ENCODE assay signal across 21 cellular contexts in genomic region chr4:151808120-151808529, GRCh38. TPM values are rescaled to one million over a fixed set of nuclear protein-coding genes. Genes with fewer than 3 reads are reported as not detected.
A peak's percentile ranks its signal among the peaks of the same experiment; 100 is the strongest.
DNase-seq lines count a peak whose midpoint lies in the region; ATAC-seq, FAIRE-seq and TF ChIP-seq lines count a peak whose summit lies in the region.
"Had no signal": no experiment of that assay in that cellular context is flagged by ENCODE, and none has a peak within 500 bp of the region (broad histone marks: within the 10 kb centered on the region; RNA-seq: fewer than 3 reads in every experiment).

No MANE protein-coding gene starts in this region.

- no peaks in the 10 kb centered on the region for H3K27me3 Mint-ChIP-seq in osteocyte (ENCODE audit: unreplicated experiment)
- H3K27me3 Mint-ChIP-seq: activated B cell treated with CpG ODN at 0.5 μM for 24 hours had no signal

- H3K27me3 ChIP-seq in bronchial epithelial cell (ENCODE audit: control insufficient read depth, insufficient read depth, low read length): peaks cover 1% of the 10 kb centered on the region
- H3K27me3 ChIP-seq: esophagus squamous epithelium had no signal

- DNase-seq in NCI-H1417 (lab: John Stamatoyannopoulos, UW) (peak in 2 of 3 experiments; percentile 44 to 56), NCI-H1417 treated with DMSO at 0.1 percent for 48 hours (lab: John Stamatoyannopoulos, UW) (no peak), NCI-H146 treated with DMSO at 0.1 percent for 48 hours (lab: John Stamatoyannopoulos, UW; ENCODE audit: unreplicated experiment) (peak; percentile 54), bronchial epithelial cell (ENCODE audit: low read depth) (peak; percentile 9), osteocyte (ENCODE audit: extremely low spot score, unreplicated experiment) (no peak), T1000 (lab: John Stamatoyannopoulos, UW) (no peak), OCI-LY7 (ENCODE audit: low spot score) (no peak)
- DNase-seq: activated B cell treated with CpG ODN at 0.5 μM for 24 hours; activated T-cell treated with anti-CD3 and anti-CD28 coated beads, Interleukin-2, amount 50 U/mL, for 1 hour; COR-L47; cortex of kidney; esophagus squamous epithelium; MM.1S; NCI-H526; nucleus accumbens had no signal

- H3K36me3 ChIP-seq in bronchial epithelial cell (ENCODE audit: control insufficient read depth, insufficient read depth, low read length) (no peaks in the 10 kb centered on the region), OCI-LY7 (ENCODE audit: insufficient read depth, low read length) (no peaks in the 10 kb centered on the region)
- H3K36me3 ChIP-seq: esophagus squamous epithelium had no signal

- no peaks in the 10 kb centered on the region for H3K9me2 ChIP-seq in OCI-LY7 (ENCODE audit: insufficient read depth, low read length)

- H3K4me1 ChIP-seq in OCI-LY7 (ENCODE audit: insufficient read depth, low read length, poor library complexity, severe bottlenecking): no peaks in the 10 kb centered on the region
- H3K4me1 ChIP-seq: esophagus squamous epithelium had no signal

- intact Hi-C loops in OCI-LY7 (cut with micrococcal nuclease; ENCODE audit: unreplicated experiment): no loop called here

- no peak overlapping the region for H3K4me2 ChIP-seq in OCI-LY7 (ENCODE audit: low read length)

- BruUV-seq in OCI-LY7 (replicated peaks; lab: Mats Ljungman, UMichigan): no TSS peak

- ATAC-seq in HG03439 (IDR thresholded peaks at IDR 0.05; ENCODE audit: unreplicated experiment): no peak

- POLR2A ChIA-PET in OCI-LY7 (lab: Charles Lee): interaction anchor here (0.6 kb wide), 1 partner anchor 14 kb away, joined by 4 read pairs; no protein-coding TSS in a partner anchor

- H3K9me3 ChIP-seq in OCI-LY7 (ENCODE audit: low read length): no peaks in the 10 kb centered on the region
- H3K9me3 ChIP-seq: esophagus squamous epithelium had no signal

- TF ChIP-seq CTCF in bronchial epithelial cell (IDR thresholded peaks at IDR 0.05; ENCODE audit: insufficient read depth, low read length, severe bottlenecking) (no peak), osteocyte (IDR thresholded peaks at IDR 0.05) (no peak), OCI-LY7 (conservative IDR thresholded peaks at IDR 0.05; ENCODE audit: low read length) (no peak)

- FAIRE-seq in bronchial epithelial cell (lab: Jason Lieb, UNC): no peak
- FAIRE-seq: A204.1 had no signal

- peaks cover 16% of the 10 kb centered on the region for H3K4me1 Mint-ChIP-seq in osteocyte (ENCODE audit: unreplicated experiment)
- H3K4me1 Mint-ChIP-seq: activated B cell treated with CpG ODN at 0.5 μM for 24 hours, memory B cell had no signal

- CTCF ChIA-PET in OCI-LY7 (lab: Charles Lee; ENCODE audit: unreplicated experiment): no interaction called here

- peak overlapping the region; percentile 36 for H3K27ac Mint-ChIP-seq in osteocyte (ENCODE audit: unreplicated experiment)
- H3K27ac Mint-ChIP-seq: activated B cell treated with CpG ODN at 0.5 μM for 24 hours, memory B cell had no signal

- H3K4me3 Mint-ChIP-seq in osteocyte (ENCODE audit: unreplicated experiment): no peak overlapping the region
- H3K4me3 Mint-ChIP-seq: activated B cell treated with CpG ODN at 0.5 μM for 24 hours, memory B cell, type B pancreatic cell had no signal

- no peaks in the 10 kb centered on the region for H3K9me3 Mint-ChIP-seq in osteocyte (ENCODE audit: unreplicated experiment)
- H3K9me3 Mint-ChIP-seq: activated B cell treated with CpG ODN at 0.5 μM for 24 hours, memory B cell, type B pancreatic cell had no signal

- no peaks in the 10 kb centered on the region for H3K79me2 ChIP-seq in OCI-LY7 (ENCODE audit: insufficient read depth, low read depth, low read length)

- H3K4me3 ChIP-seq in bronchial epithelial cell (ENCODE audit: low read depth, low read length) (no peak overlapping the region), OCI-LY7 (ENCODE audit: low read depth, low read length, poor library complexity, severe bottlenecking) (no peak overlapping the region)
- H3K4me3 ChIP-seq: esophagus squamous epithelium, SK-N-MC had no signal

- H2AFZ ChIP-seq in OCI-LY7 (ENCODE audit: low read length): no peak overlapping the region

- no peaks in the 10 kb centered on the region for H3K36me3 Mint-ChIP-seq in osteocyte (ENCODE audit: unreplicated experiment)
- H3K36me3 Mint-ChIP-seq: memory B cell, type B pancreatic cell had no signal

- H3K27ac ChIP-seq in OCI-LY7 (ENCODE audit: low read depth, low read length, poor library complexity, severe bottlenecking): no peak overlapping the region
- H3K27ac ChIP-seq: esophagus squamous epithelium, HL-60, SK-N-MC had no signal

- H4K20me1 ChIP-seq in OCI-LY7 (ENCODE audit: insufficient read depth, low read length): no peaks in the 10 kb centered on the region

RNA-seq across cellular contexts. Expression of gene GATB, which starts 47.3 kb away (rescaled TPM):
- 11.1 and 14.0 TPM in 2 replicates for total RNA-seq in bronchial epithelial cell
- 18.0 and 20.9 TPM in 2 replicates for total RNA-seq in osteocyte
- total RNA-seq in OCI-LY7 (2014; rRNA removed; shearing (Covaris generic)): 24.6 and 25.2 TPM in 2 replicates
- total RNA-seq in OCI-LY7 (2022): 22.9 and 26.5 TPM in 2 replicates

Comparison
In these comparisons a context has a peak if more than half of its experiments do, and no peak if none do; other contexts are left out.
1. DNase-seq: peak in NCI-H1417 (2 of 3), NCI-H146 treated with DMSO at 0.1 percent for 48 hours (single experiment) and bronchial epithelial cell (single experiment); none in NCI-H1417 treated with DMSO at 0.1 percent for 48 hours (single experiment), osteocyte (single experiment), T1000 (single experiment) and OCI-LY7 (single experiment).